ENCODE assay signal across 22 cellular contexts in the genomic region with DNA sequence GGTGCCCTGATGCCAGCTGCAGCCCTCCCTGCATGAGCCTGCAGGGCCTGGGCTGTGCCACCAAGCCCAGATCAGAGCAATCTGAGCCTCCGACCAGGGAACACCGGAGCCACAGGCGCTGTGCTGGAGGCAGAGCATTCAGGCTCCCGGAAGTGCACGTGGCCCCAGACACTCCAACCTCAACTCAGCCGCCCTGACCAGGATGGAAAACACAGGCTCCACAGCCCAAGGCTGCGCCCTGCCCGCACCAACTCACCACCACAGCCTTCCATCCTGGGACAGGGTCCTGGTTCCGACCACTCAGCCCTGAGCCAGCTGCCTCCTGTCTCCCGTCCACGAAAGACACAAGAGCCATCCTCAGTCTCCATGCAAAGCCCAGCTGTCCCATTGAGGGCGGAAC. TPM values are rescaled to one million over a fixed set of nuclear protein-coding genes. Genes with fewer than 3 reads are reported as not detected.
DNase-seq lines count a peak whose midpoint lies in the region; ATAC-seq and TF ChIP-seq lines count a peak whose summit lies in the region.
"Had no signal": no experiment of that assay in that cellular context is flagged by ENCODE, and none has a peak within 500 bp of the region (broad histone marks: within the 10 kb centered on the region; RNA-seq: fewer than 3 reads in every experiment).

No MANE protein-coding gene starts in this region.

- H3K27ac ChIP-seq in Panc1 (ENCODE audit: low read length) (no peak overlapping the region), dorsolateral prefrontal cortex (peak overlapping the region in 39 of 59 donors; percentile 15 to 75 (median 62)), substantia nigra (ENCODE audit: low read depth, low read length, poor library complexity, severe bottlenecking) (peak overlapping the region; percentile 35)
- H3K27ac ChIP-seq: SJCRH30 had no signal

- POLR2A ChIA-PET in Panc1 (lab: Charles Lee): no interaction called here

- H3K36me3 ChIP-seq in Panc1 (ENCODE audit: control insufficient read depth, insufficient read depth, low read length): no peaks in the 10 kb centered on the region
- H3K36me3 ChIP-seq: SJCRH30 had no signal

- TF ChIP-seq CTCF in Panc1 (IDR thresholded peaks at IDR 0.05): no peak
- TF ChIP-seq CTCF in dorsolateral prefrontal cortex (IDR thresholded peaks at IDR 0.05 in 54 of 56, conservative IDR thresholded peaks at IDR 0.05 in 2 of 56; ENCODE audit: low read depth in 1 of 56, partially characterized antibody in 56 of 56): no peak

- H3K4me1 ChIP-seq in Panc1 (ENCODE audit: control insufficient read depth, insufficient read depth, low read length): no peaks in the 10 kb centered on the region
- H3K4me1 ChIP-seq: SJCRH30 had no signal

- H3K27me3 ChIP-seq in Panc1 (ENCODE audit: control insufficient read depth, insufficient read depth, low read length) (no peaks in the 10 kb centered on the region), dorsolateral prefrontal cortex (no peaks in the 10 kb centered on the region)
- H3K27me3 ChIP-seq: SJCRH30 had no signal

- in situ Hi-C loops in Panc1 (cut with HindIII; ENCODE audit: low pct_unique_long_range_greater_than_20kb, low sequenced_read_pairs): no loop called here

- intact Hi-C loops in Panc1 (cut with micrococcal nuclease; ENCODE audit: unreplicated experiment): no loop called here
- intact Hi-C loops in dorsolateral prefrontal cortex (cut with DNase I): no loop called here

- ATAC-seq in Panc1 (peak; percentile 74), HG03432 (IDR thresholded peaks at IDR 0.05; ENCODE audit: unreplicated experiment) (no peak)
- ATAC-seq: HCT116, Right ventricle myocardium inferior, SK-N-SH treated with all-trans-retinoic acid at 6 μM for 48 hours had no signal

- no peak for DNase-seq in Panc1 (ENCODE audit: low read depth, low spot score)
- DNase-seq in dorsolateral prefrontal cortex: no peak
- peak; percentile 55 for DNase-seq in myocyte (ENCODE audit: low read depth)
- peak in 1 of 49 donors; percentile 14 for DNase-seq in substantia nigra (lab: John Stamatoyannopoulos, UW)
- DNase-seq in stimulated activated CD4-positive, alpha-beta T cell treated with anti-CD3 and anti-CD28 coated beads, Interleukin-2, amount 100 ng/mL, for 48 hours: no peak
- no peak for DNase-seq in activated CD8-positive, alpha-beta memory T cell treated with anti-CD3 and anti-CD28 coated beads, Interleukin-2, amount 50 U/mL, for 48 hours
- DNase-seq: Calu3, DMS153, DND-41, Kasumi-1, NCI-H1105, NCI-H1436 treated with DMSO at 0.1 percent for 48 hours, NCI-H1930, NCI-H2107, NCI-H524, NCI-H774, SJCRH30 had no signal

- no TSS peak for BruUV-seq in Panc1 (replicated peaks; lab: Mats Ljungman, UMichigan)

- CTCF ChIA-PET in Panc1 (lab: Charles Lee): no interaction called here

- no peak overlapping the region for H3K4me3 ChIP-seq in Panc1 (ENCODE audit: low read depth in 2 of 2, low read length in 2 of 2)
- H3K4me3 ChIP-seq in dorsolateral prefrontal cortex: no peak overlapping the region
- H3K4me3 ChIP-seq: SJCRH30 had no signal

- no peaks in the 10 kb centered on the region for H3K9me3 ChIP-seq in Panc1 (ENCODE audit: control insufficient read depth, insufficient read depth, low read depth, low read length)
- H3K9me3 ChIP-seq: SJCRH30 had no signal

RNA-seq across cellular contexts. Expression of gene LMF1, which starts 18.5 kb away (rescaled TPM):
- total RNA-seq in Panc1 (2021; ENCODE audit: unreplicated experiment) (24.3 TPM), dorsolateral prefrontal cortex (10 to 100 TPM; 26.2 to 68.7 (median 45.4) TPM), myocyte (67.9 and 74.3 TPM in 2 replicates)
- polyA plus RNA-seq in Panc1 (2012; ENCODE audit: insufficient read length): 47.8 TPM
- polyA plus RNA-seq in myocyte (2012): 39.2 TPM

RNA-seq across cellular contexts. Expression of gene SOX8, which starts 29.2 kb away (rescaled TPM):
- total RNA-seq in Panc1 (2021; ENCODE audit: unreplicated experiment) (1.8 TPM), dorsolateral prefrontal cortex (100 to 1,000 TPM in 11 of 120 experiments, 10 to 100 TPM in 109; 17.7 to 191 (median 59.0) TPM), myocyte (53.9 and 116 TPM in 2 replicates)
- polyA plus RNA-seq in Panc1 (2012; ENCODE audit: insufficient read length): 4.5 TPM
- polyA plus RNA-seq in myocyte (2012): 18.8 TPM
- total RNA-seq: M059J had no signal
